Comparison of ENCODE assay signal across 1 cellular context in the genomic region with DNA sequence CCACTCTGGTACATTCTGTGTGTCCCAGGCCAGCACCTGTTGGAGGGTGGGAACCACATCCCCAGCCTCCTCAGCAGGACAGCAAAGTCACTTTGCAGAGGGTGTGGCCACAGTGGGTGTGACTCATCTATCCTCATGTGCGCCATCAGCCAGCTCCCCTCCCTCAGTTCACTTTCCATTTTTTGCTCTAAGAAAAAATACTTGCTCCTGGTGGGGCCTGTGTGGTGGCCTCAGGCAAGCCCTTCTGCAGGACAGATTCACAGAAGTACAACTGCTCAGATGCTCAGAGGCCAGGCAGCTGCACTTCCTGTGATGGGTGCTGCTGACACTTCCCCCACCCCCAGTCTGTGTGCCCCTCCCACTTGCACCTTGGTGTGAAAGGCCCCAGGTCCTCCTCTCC.
TF ChIP-seq lines count a peak whose summit lies in the region.

No MANE protein-coding gene starts in this region.

TF ChIP-seq in SK-N-SH, 30 proteins besides CTCF, POLR2A, EP300 and RAD21:
- TF ChIP-seq GATA2 (CRISPR knock-in tag; IDR thresholded peaks at IDR 0.05) = no peak
- no peak for TF ChIP-seq MEF2A (IDR thresholded peaks at IDR 0.05; ENCODE audit: borderline replicate concordance, low read depth)
- no peak for TF ChIP-seq YY1 (IDR thresholded peaks at IDR 0.05; ENCODE audit: low read depth)
- no peak for TF ChIP-seq FOXJ3 (CRISPR knock-in tag; IDR thresholded peaks at IDR 0.05)
- no peak for TF ChIP-seq FOXM1 (IDR thresholded peaks at IDR 0.05; ENCODE audit: low read depth)
- TF ChIP-seq, protein P1, sequence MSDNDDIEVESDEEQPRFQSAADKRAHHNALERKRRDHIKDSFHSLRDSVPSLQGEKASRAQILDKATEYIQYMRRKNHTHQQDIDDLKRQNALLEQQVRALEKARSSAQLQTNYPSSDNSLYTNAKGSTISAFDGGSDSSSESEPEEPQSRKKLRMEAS (IDR thresholded peaks at IDR 0.05; ENCODE audit: low read depth) = no peak
- no peak for TF ChIP-seq JUND (IDR thresholded peaks at IDR 0.05)
